ENCODE assay signal across 1 cellular context in the genomic region with DNA sequence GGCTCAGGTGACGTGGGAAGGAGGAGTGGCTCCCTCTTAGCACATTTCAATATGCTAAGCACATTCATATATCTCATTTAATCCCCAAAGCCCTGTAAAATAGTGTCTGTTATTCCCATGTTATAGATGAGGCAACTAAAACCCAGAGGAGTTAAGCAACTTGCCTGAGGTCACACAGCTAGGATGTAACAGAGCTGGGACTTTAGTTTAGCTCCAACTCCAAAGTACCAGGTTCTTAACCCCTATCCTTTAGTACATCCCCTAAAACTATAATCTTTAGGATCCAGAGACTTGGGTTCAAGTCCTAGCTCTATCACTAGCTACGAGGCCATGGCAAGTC.
TF ChIP-seq lines count a peak whose summit lies in the region.

No MANE protein-coding gene starts in this region.

TF ChIP-seq in HEK293, 187 proteins besides CTCF, POLR2A, EP300 and RAD21 (continued from another document):
- TF ChIP-seq, protein P1, sequence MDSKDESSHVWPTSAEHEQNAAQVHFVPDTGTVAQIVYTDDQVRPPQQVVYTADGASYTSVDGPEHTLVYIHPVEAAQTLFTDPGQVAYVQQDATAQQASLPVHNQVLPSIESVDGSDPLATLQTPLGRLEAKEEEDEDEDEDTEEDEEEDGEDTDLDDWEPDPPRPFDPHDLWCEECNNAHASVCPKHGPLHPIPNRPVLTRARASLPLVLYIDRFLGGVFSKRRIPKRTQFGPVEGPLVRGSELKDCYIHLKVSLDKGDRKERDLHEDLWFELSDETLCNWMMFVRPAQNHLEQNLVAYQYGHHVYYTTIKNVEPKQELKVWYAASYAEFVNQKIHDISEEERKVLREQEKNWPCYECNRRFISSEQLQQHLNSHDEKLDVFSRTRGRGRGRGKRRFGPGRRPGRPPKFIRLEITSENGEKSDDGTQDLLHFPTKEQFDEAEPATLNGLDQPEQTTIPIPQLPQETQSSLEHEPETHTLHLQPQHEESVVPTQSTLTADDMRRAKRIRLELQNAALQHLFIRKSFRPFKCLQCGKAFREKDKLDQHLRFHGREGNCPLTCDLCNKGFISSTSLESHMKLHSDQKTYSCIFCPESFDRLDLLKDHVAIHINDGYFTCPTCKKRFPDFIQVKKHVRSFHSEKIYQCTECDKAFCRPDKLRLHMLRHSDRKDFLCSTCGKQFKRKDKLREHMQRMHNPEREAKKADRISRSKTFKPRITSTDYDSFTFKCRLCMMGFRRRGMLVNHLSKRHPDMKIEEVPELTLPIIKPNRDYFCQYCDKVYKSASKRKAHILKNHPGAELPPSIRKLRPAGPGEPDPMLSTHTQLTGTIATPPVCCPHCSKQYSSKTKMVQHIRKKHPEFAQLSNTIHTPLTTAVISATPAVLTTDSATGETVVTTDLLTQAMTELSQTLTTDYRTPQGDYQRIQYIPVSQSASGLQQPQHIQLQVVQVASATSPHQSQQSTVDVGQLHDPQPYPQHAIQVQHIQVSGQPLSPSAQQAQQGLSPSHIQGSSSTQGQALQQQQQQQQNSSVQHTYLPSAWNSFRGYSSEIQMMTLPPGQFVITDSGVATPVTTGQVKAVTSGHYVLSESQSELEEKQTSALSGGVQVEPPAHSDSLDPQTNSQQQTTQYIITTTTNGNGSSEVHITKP (tag by site-specific recombination; IDR thresholded peaks at IDR 0.05), result no peak
- TF ChIP-seq ZNF768 (tag by site-specific recombination; IDR thresholded peaks at IDR 0.05) (peak; percentile 48; the same call in 1 of the 2 replicates), ZNF10 (tag by site-specific recombination; IDR thresholded peaks at IDR 0.05) (no peak), TCF7L2 (IDR thresholded peaks at IDR 0.05; ENCODE audit: borderline replicate concordance, low read depth, low read length) (no peak), ZNF664 (tag by site-specific recombination; IDR thresholded peaks at IDR 0.05) (peak; percentile 77)
- TF ChIP-seq, protein P2, sequence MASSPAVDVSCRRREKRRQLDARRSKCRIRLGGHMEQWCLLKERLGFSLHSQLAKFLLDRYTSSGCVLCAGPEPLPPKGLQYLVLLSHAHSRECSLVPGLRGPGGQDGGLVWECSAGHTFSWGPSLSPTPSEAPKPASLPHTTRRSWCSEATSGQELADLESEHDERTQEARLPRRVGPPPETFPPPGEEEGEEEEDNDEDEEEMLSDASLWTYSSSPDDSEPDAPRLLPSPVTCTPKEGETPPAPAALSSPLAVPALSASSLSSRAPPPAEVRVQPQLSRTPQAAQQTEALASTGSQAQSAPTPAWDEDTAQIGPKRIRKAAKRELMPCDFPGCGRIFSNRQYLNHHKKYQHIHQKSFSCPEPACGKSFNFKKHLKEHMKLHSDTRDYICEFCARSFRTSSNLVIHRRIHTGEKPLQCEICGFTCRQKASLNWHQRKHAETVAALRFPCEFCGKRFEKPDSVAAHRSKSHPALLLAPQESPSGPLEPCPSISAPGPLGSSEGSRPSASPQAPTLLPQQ (tag by site-specific recombination; IDR thresholded peaks at IDR 0.05), result no peak
- TF ChIP-seq, protein P3, sequence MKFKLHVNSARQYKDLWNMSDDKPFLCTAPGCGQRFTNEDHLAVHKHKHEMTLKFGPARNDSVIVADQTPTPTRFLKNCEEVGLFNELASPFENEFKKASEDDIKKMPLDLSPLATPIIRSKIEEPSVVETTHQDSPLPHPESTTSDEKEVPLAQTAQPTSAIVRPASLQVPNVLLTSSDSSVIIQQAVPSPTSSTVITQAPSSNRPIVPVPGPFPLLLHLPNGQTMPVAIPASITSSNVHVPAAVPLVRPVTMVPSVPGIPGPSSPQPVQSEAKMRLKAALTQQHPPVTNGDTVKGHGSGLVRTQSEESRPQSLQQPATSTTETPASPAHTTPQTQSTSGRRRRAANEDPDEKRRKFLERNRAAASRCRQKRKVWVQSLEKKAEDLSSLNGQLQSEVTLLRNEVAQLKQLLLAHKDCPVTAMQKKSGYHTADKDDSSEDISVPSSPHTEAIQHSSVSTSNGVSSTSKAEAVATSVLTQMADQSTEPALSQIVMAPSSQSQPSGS (tag by site-specific recombination; IDR thresholded peaks at IDR 0.05; ENCODE audit: low read depth), result no peak
- TF ChIP-seq, protein P4, sequence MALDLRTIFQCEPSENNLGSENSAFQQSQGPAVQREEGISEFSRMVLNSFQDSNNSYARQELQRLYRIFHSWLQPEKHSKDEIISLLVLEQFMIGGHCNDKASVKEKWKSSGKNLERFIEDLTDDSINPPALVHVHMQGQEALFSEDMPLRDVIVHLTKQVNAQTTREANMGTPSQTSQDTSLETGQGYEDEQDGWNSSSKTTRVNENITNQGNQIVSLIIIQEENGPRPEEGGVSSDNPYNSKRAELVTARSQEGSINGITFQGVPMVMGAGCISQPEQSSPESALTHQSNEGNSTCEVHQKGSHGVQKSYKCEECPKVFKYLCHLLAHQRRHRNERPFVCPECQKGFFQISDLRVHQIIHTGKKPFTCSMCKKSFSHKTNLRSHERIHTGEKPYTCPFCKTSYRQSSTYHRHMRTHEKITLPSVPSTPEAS (tag by site-specific recombination; IDR thresholded peaks at IDR 0.05), result no peak
